8 cellular contexts compared by ENCODE assay signal in the genomic region with DNA sequence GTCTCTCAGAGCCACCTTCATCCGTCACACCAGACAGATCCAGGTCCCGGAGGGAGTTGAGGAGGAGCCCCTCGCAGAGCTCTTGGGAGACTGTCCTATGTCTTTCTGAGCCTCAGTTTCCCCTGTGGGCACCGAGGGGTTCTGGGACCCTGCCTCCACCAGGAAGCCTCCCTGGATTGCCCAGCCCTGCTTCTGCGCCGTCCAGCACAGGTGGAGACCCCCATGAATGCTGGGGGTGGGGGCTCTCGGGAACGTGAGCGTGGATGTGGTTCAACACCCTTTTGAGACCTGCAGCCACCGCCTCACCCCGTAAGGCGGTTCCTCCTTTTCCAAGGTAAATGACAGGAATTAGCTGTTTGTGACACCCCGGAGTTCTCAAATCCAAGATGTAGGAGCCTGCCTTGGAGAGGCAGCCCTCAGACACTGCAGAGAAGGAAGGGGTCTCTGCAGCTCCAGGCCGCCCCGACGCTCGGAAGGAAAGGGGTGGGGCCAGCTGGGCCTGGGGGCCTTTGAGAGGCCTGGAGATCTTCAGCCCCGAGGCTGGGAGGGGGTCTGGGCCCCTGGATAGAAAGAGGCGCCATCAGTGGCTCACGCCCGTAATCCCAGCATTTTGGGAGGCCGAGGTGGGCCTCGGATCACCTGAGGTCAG. TPM values are rescaled to one million over a fixed set of nuclear protein-coding genes. Genes with fewer than 3 reads are reported as not detected.
DNase-seq lines count a peak whose midpoint lies in the region; ATAC-seq and TF ChIP-seq lines count a peak whose summit lies in the region.
"Had no signal": no experiment of that assay in that cellular context is flagged by ENCODE, and none has a peak within 500 bp of the region (broad histone marks: within the 10 kb centered on the region; RNA-seq: fewer than 3 reads in every experiment).

No MANE protein-coding gene starts in this region.

- CTCF ChIA-PET in Calu3 (lab: Charles Lee) (no interaction called here), PC-9 (lab: Charles Lee) (no interaction called here)

- BruUV-seq in Calu3 (replicated peaks; lab: Mats Ljungman, UMichigan) = no TSS peak
- no TSS peak for BruUV-seq in PC-9 (replicated peaks; lab: Mats Ljungman, UMichigan)

- H3K4me1 ChIP-seq in PC-9 (replicated peaks; ENCODE audit: insufficient read depth) (peaks cover 11% of the 10 kb centered on the region), gastrocnemius medialis (peaks cover 5 to 6% of the 10 kb centered on the region in 2 donors)

- intact Hi-C loops in Calu3 (cut with micrococcal nuclease; ENCODE audit: unreplicated experiment) (no loop called here), PC-9 (cut with micrococcal nuclease; ENCODE audit: unreplicated experiment) (loop anchor here (5.0 kb wide), 1 partner anchor 45 kb away; no protein-coding TSS in a partner anchor), gastrocnemius medialis (cut with DNase I; ENCODE audit: low total_unique reads) (loop anchor here (10.0 kb wide), 1 partner anchor 73 kb away; no protein-coding TSS in a partner anchor)

- no peaks in the 10 kb centered on the region for H3K36me3 ChIP-seq in PC-9 (ENCODE audit: low read depth)
- no peaks in the 10 kb centered on the region for H3K36me3 ChIP-seq in gastrocnemius medialis

- H3K9me2 ChIP-seq in PC-9 (ENCODE audit: insufficient read depth) = no peaks in the 10 kb centered on the region

- DNase-seq in Calu3 (no peak), PC-9 (no peak), immature natural killer cell (no peak), gastrocnemius medialis (no peak), DMS79 (lab: John Stamatoyannopoulos, UW) (no peak)
- DNase-seq: NCI-H1105 had no signal

- no peak overlapping the region for H3K27ac ChIP-seq in PC-9
- H3K27ac ChIP-seq in gastrocnemius medialis = no peak overlapping the region

- no peaks in the 10 kb centered on the region for H3K9me3 Mint-ChIP-seq in Calu3 (ENCODE audit: low read depth, unreplicated experiment)
- H3K9me3 Mint-ChIP-seq in immature natural killer cell = no peaks in the 10 kb centered on the region

- H3K4me3 ChIP-seq in PC-9 = peak overlapping the region; percentile 49; the same call in 1 of the 2 replicates
- H3K4me3 ChIP-seq in gastrocnemius medialis = no peak overlapping the region

- H3F3A ChIP-seq in PC-9 (ENCODE audit: insufficient read depth, low read depth) = peaks cover 7% of the 10 kb centered on the region; the same call in 1 of the 2 replicates

- peak overlapping the region; percentile 84 for H3K4me2 ChIP-seq in PC-9

- H3K9me3 ChIP-seq in PC-9 (ENCODE audit: insufficient read depth, low read depth) (no peaks in the 10 kb centered on the region), gastrocnemius medialis (no peaks in the 10 kb centered on the region)

- H3K4me3 Mint-ChIP-seq in Calu3 (ENCODE audit: low read depth, unreplicated experiment) = peak overlapping the region; percentile 45
- H3K4me3 Mint-ChIP-seq in immature natural killer cell = peak overlapping the region; percentile 13 to 90 (median 85)

- ATAC-seq in HG03196 (IDR thresholded peaks at IDR 0.05; ENCODE audit: unreplicated experiment) = no peak
- no peak for ATAC-seq in gastrocnemius medialis

- in situ Hi-C loops in gastrocnemius medialis (cut with MboI; ENCODE audit: low sequenced_read_pairs in 4 of 4) = no loop called here

- H3K27ac Mint-ChIP-seq in Calu3 (ENCODE audit: unreplicated experiment) = peak overlapping the region; percentile 81
- H3K27ac Mint-ChIP-seq in immature natural killer cell = peak overlapping the region; percentile 93 to 97 (median 95)

- H3K27me3 ChIP-seq in PC-9 (ENCODE audit: insufficient read depth, low read depth) (no peaks in the 10 kb centered on the region), gastrocnemius medialis (peaks cover 19 to 41% (median 34%) of the 10 kb centered on the region in 3 donors)

- no peak for TF ChIP-seq POLR2A in gastrocnemius medialis (IDR thresholded peaks at IDR 0.05)

- H3K4me1 Mint-ChIP-seq in Calu3 (ENCODE audit: low read depth, unreplicated experiment) = peaks cover 8% of the 10 kb centered on the region
- H3K4me1 Mint-ChIP-seq in immature natural killer cell = peaks cover 21 to 42% of the 10 kb centered on the region in 2 donors

- TF ChIP-seq CTCF in Calu3 (IDR thresholded peaks at IDR 0.05; ENCODE audit: unreplicated experiment) = no peak
- no peak for TF ChIP-seq CTCF in PC-9 (conservative IDR thresholded peaks at IDR 0.05)
- TF ChIP-seq CTCF in gastrocnemius medialis (IDR thresholded peaks at IDR 0.05 in 4 of 5, conservative IDR thresholded peaks at IDR 0.05 in 1 of 5) = no peak

- peaks cover 25% of the 10 kb centered on the region for H3K27me3 Mint-ChIP-seq in Calu3 (ENCODE audit: unreplicated experiment)
- peaks cover 5 to 21% (median 16%) of the 10 kb centered on the region in 3 donors for H3K27me3 Mint-ChIP-seq in immature natural killer cell (ENCODE audit: low read depth in 3 of 3)

- no peaks in the 10 kb centered on the region for H4K20me1 ChIP-seq in PC-9 (ENCODE audit: insufficient read depth)

- POLR2A ChIA-PET in PC-9 (lab: Charles Lee; ENCODE audit: unreplicated experiment) = no interaction called here

- no peaks in the 10 kb centered on the region for H3K79me2 ChIP-seq in PC-9 (ENCODE audit: low read depth)

- H2AFZ ChIP-seq in PC-9 = no peak overlapping the region

- H3K36me3 Mint-ChIP-seq in Calu3 (ENCODE audit: insufficient read depth, unreplicated experiment) (no peaks in the 10 kb centered on the region), immature natural killer cell (no peaks in the 10 kb centered on the region)

RNA-seq across cellular contexts. Expression of a gene that starts 1.0 kb away (rescaled TPM):
- total RNA-seq in Calu3 (2022) (0.66 TPM in 1 of 2 replicates, not detected in the other), PC-9 (2021) (6.9 and 14.1 TPM in 2 replicates), gastrocnemius medialis (not detected)
- 100 to 1,000 TPM in 2 of 3 donors, 10 to 100 TPM in 1; 56.4 to 136 (median 105) TPM for polyA plus RNA-seq in immature natural killer cell

RNA-seq across cellular contexts. Expression of a gene that starts 6.6 kb away (rescaled TPM):
- total RNA-seq in Calu3 (2022) (not detected in 2 replicates), PC-9 (2021) (0.20 and 0.38 TPM in 2 replicates), gastrocnemius medialis (1 to 10 TPM in 1 of 4 donors, under 1 TPM in 2, not detected in 1; 0.42 to 2.1 (median 0.46) TPM)
- polyA plus RNA-seq in immature natural killer cell = 10 to 100 TPM in 2 of 3 donors, 1 to 10 TPM in 1; 7.6 to 16.3 (median 12.1) TPM

RNA-seq across cellular contexts. Expression of a gene that starts 24.4 kb away (rescaled TPM):
- total RNA-seq in Calu3 (2022) = 128 and 161 TPM in 2 replicates
- 133 and 139 TPM in 2 replicates for total RNA-seq in PC-9 (2021)
- polyA plus RNA-seq in immature natural killer cell = 100 to 1,000 TPM; 157 to 240 (median 194) TPM
- 10 to 100 TPM; 51.0 to 94.2 (median 79.4) TPM for total RNA-seq in gastrocnemius medialis

RNA-seq across cellular contexts. Expression of a gene that starts 24.7 kb away (rescaled TPM):
- total RNA-seq in Calu3 (2022) (23.4 and 25.9 TPM in 2 replicates), PC-9 (2021) (16.2 and 20.8 TPM in 2 replicates), gastrocnemius medialis (10 to 100 TPM in 3 of 4 donors, 1 to 10 TPM in 1; 8.5 to 32.8 (median 20.6) TPM)
- polyA plus RNA-seq in immature natural killer cell = 10 to 100 TPM in 1 of 3 donors, 1 to 10 TPM in 2; 5.3 to 13.9 (median 9.9) TPM

RNA-seq across cellular contexts. Expression of a gene that starts 33.7 kb away (rescaled TPM):
- total RNA-seq in Calu3 (2022) (2.4 and 3.5 TPM in 2 replicates), PC-9 (2021) (4.0 and 5.8 TPM in 2 replicates), gastrocnemius medialis (under 1 TPM in 2 of 4 donors, not detected in 2; 0.13 to 0.16 TPM)
- under 1 TPM; 0.68 to 0.83 (median 0.69) TPM for polyA plus RNA-seq in immature natural killer cell
- total RNA-seq: activated CD8-positive, alpha-beta memory T cell treated with anti-CD3 and anti-CD28 coated beads for 36 hours had no signal
